Comparison of ENCODE assay signal across 19 cellular contexts in the genomic region with DNA sequence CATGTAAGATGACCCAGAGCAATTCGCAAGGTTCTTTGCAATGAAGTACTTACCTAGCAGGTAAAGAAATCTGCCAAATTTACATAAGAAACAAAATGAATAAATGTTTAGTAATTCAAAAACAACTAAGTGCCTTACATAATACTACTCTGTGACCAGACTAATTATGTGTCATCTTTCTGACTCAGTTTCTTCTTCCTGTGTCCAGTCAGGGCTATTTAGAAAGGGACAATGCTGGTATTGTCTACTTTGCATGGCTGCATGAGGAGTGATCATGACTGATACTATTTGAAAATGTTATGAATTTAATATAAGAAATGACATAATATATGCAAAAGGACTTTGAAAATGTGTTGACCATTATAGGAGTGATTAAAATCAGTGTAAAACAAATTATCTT.
DNase-seq lines count a peak whose midpoint lies in the region; ATAC-seq and TF ChIP-seq lines count a peak whose summit lies in the region.
"Had no signal": no experiment of that assay in that cellular context is flagged by ENCODE, and none has a peak within 500 bp of the region (broad histone marks: within the 10 kb centered on the region; RNA-seq: fewer than 3 reads in every experiment).

No MANE protein-coding gene starts in this region.

- no peak overlapping the region for H3K4me3 ChIP-seq in epithelial cell of esophagus (ENCODE audit: low read length)
- H3K4me3 ChIP-seq: GM23248, HAP-1, K562 had no signal

- ATAC-seq in GM18868 (IDR thresholded peaks at IDR 0.05; ENCODE audit: unreplicated experiment), result no peak
- ATAC-seq: K562 had no signal

- DNase-seq in HT1080 (ENCODE audit: low read depth) (peak; percentile 58), RKO (ENCODE audit: low spot score) (peak; percentile 12), epithelial cell of esophagus (ENCODE audit: low read depth) (peak; percentile 9), NCI-H1436 (lab: John Stamatoyannopoulos, UW) (no peak), dedifferentiated amniotic fluid mesenchymal stem cell (ENCODE audit: extremely low spot score) (no peak)
- DNase-seq: ACHN; BE2C; C1 segment of cervical spinal cord; Caco-2; CD4-positive, CD25-positive, alpha-beta regulatory T cell; CD8-positive, alpha-beta memory T cell; DMS153; DMS79; GF-D8; GM23248; IMR-90 had no signal

- no peak for TF ChIP-seq CTCF in epithelial cell of esophagus (IDR thresholded peaks at IDR 0.05; ENCODE audit: insufficient read depth, low read depth, low read length, missing control alignments)

Comparison
In these comparisons a context has a peak if more than half of its experiments do, and no peak if none do; other contexts are left out.
1. DNase-seq: peak in HT1080 (single experiment), RKO (single experiment) and epithelial cell of esophagus (single experiment); none in NCI-H1436 (single experiment) and dedifferentiated amniotic fluid mesenchymal stem cell (single experiment).